Comparison of ENCODE assay signal across 27 cellular contexts in genomic region chr11:126834573-126834972, GRCh38.
DNase-seq lines count a peak whose midpoint lies in the region; TF ChIP-seq lines count a peak whose summit lies in the region.
"Had no signal": no experiment of that assay in that cellular context is flagged by ENCODE, and none has a peak within 500 bp of the region (broad histone marks: within the 10 kb centered on the region; RNA-seq: fewer than 3 reads in every experiment).

No MANE protein-coding gene starts in this region.

- H3K4me3 Mint-ChIP-seq in endodermal cell = no peak overlapping the region
- H3K4me3 Mint-ChIP-seq: activated CD4-positive, alpha-beta T cell treated with anti-CD3 and anti-CD28 coated beads, Interleukin-2, amount 10 ng/mL, durations not matched to agents 7 days and 5 days; activated naive CD8-positive, alpha-beta T cell treated with anti-CD3 and anti-CD28 coated beads, Interleukin-2, amount 10 ng/mL, durations not matched to agents 7 days and 5 days; B cell; naive thymus-derived CD8-positive, alpha-beta T cell; T-helper 1 cell treated with Interleukin-12 subunit alpha and Interleukin-12 subunit beta and Interleukin-4 antibody, amounts not matched to agents 30 μg/mL and 1 μg/mL, for 36 hours had no signal

- H3K27ac ChIP-seq in endodermal cell (ENCODE audit: low read depth, low read length) (no peak overlapping the region), testis (no peak overlapping the region)
- H3K27ac ChIP-seq: brain microvascular endothelial cell, parathyroid adenoma, tibial nerve, VCaP had no signal

- 94% methylated on average over 7 to 8 of the region's 8 CpGs for WGBS in endodermal cell (ENCODE audit: insufficient coverage in 1 of 2, insufficient read length in 1 of 2), 2 experiments
- WGBS in testis, 2 donors = 90 to 91% methylated on average over 8 of the region's 8 CpGs

- H3K4me3 ChIP-seq in MG63 (no peak overlapping the region), endodermal cell (ENCODE audit: low read length) (no peak overlapping the region), testis (no peak overlapping the region)
- H3K4me3 ChIP-seq: tibial nerve had no signal

- H3K27ac Mint-ChIP-seq in endodermal cell = no peak overlapping the region
- H3K27ac Mint-ChIP-seq: activated CD4-positive, alpha-beta T cell treated with anti-CD3 and anti-CD28 coated beads, Interleukin-2, amount 10 ng/mL, durations not matched to agents 7 days and 5 days; activated naive CD8-positive, alpha-beta T cell treated with anti-CD3 and anti-CD28 coated beads, Interleukin-2, amount 10 ng/mL, durations not matched to agents 7 days and 5 days; B cell; naive thymus-derived CD8-positive, alpha-beta T cell; T-helper 1 cell treated with Interleukin-12 subunit alpha and Interleukin-12 subunit beta and Interleukin-4 antibody, amounts not matched to agents 30 μg/mL and 1 μg/mL, for 36 hours had no signal

- H3K27me3 Mint-ChIP-seq in endodermal cell (ENCODE audit: insufficient read depth) = no peaks in the 10 kb centered on the region
- H3K27me3 Mint-ChIP-seq: activated naive CD8-positive, alpha-beta T cell treated with anti-CD3 and anti-CD28 coated beads, Interleukin-2, amount 10 ng/mL, durations not matched to agents 7 days and 5 days; B cell had no signal

- H3K9me3 ChIP-seq in MG63 (no peaks in the 10 kb centered on the region), endodermal cell (ENCODE audit: control insufficient read depth, low read length) (no peaks in the 10 kb centered on the region), testis (no peaks in the 10 kb centered on the region)
- H3K9me3 ChIP-seq: tibial nerve had no signal

- H3K36me3 ChIP-seq in MG63 (no peaks in the 10 kb centered on the region), endodermal cell (ENCODE audit: control insufficient read depth, insufficient read depth, low read length) (no peaks in the 10 kb centered on the region), testis (ENCODE audit: low read depth, missing control alignments) (no peaks in the 10 kb centered on the region)
- H3K36me3 ChIP-seq: brain microvascular endothelial cell, tibial nerve had no signal

- no peak for TF ChIP-seq POLR2A in testis (IDR thresholded peaks at IDR 0.05)

- no peaks in the 10 kb centered on the region for H3K36me3 Mint-ChIP-seq in endodermal cell (ENCODE audit: low read depth)
- H3K36me3 Mint-ChIP-seq: activated naive CD8-positive, alpha-beta T cell treated with anti-CD3 and anti-CD28 coated beads, Interleukin-2, amount 10 ng/mL, durations not matched to agents 7 days and 5 days; naive thymus-derived CD8-positive, alpha-beta T cell had no signal

- DNase-seq in AG20443 (ENCODE audit: low spot score) (peak; percentile 45), MG63 (peak; percentile 20), endodermal cell (peak; percentile 7), posterior cingulate gyrus (peak in 6 of 10 donors; percentile 16 to 91 (median 45)), testis (no peak), HUDEP-2 (lab: John Stamatoyannopoulos, UW; ENCODE audit: unreplicated experiment in 76 of 76) (no peak), COLO829 (ENCODE audit: low spot score) (no peak), OCI-M1 (lab: John Stamatoyannopoulos, UW) (no peak)
- DNase-seq: activated CD4-positive, alpha-beta T cell treated with anti-CD3 and anti-CD28 coated beads, Interleukin-2, amount 10 ng/mL, durations not matched to agents 7 days and 5 days; activated naive CD8-positive, alpha-beta T cell treated with anti-CD3 and anti-CD28 coated beads, Interleukin-2, amount 10 ng/mL, durations not matched to agents 7 days and 5 days; COR-L47; cortex of kidney; DND-41; hippocampal formation; naive thymus-derived CD8-positive, alpha-beta T cell; NCI-H1105; NCI-H2107; NCI-H524 treated with DMSO at 0.1 percent for 48 hours; SHP77 treated with DMSO at 0.1 percent for 48 hours; stimulated activated CD4-positive, alpha-beta T cell treated with anti-CD3 and anti-CD28 coated beads, Interleukin-2, amount 100 ng/mL, for 24 hours; stimulated activated naive CD4-positive, alpha-beta T cell had no signal

- H3K4me1 ChIP-seq in endodermal cell (ENCODE audit: control insufficient read depth, insufficient read depth, low read length) (no peaks in the 10 kb centered on the region), testis (no peaks in the 10 kb centered on the region)
- H3K4me1 ChIP-seq: parathyroid adenoma had no signal

- H3K27me3 ChIP-seq in MG63 = no peaks in the 10 kb centered on the region
- peaks cover 4% of the 10 kb centered on the region for H3K27me3 ChIP-seq in endodermal cell (ENCODE audit: control insufficient read depth, insufficient read depth, low read length, poor library complexity, severe bottlenecking)
- H3K27me3 ChIP-seq in testis = no peaks in the 10 kb centered on the region
- H3K27me3 ChIP-seq: brain microvascular endothelial cell, tibial nerve had no signal

- peaks cover 5% of the 10 kb centered on the region for H3K9me3 Mint-ChIP-seq in endodermal cell
- H3K9me3 Mint-ChIP-seq: activated CD4-positive, alpha-beta T cell treated with anti-CD3 and anti-CD28 coated beads, Interleukin-2, amount 10 ng/mL, durations not matched to agents 7 days and 5 days; activated naive CD8-positive, alpha-beta T cell treated with anti-CD3 and anti-CD28 coated beads, Interleukin-2, amount 10 ng/mL, durations not matched to agents 7 days and 5 days; T-helper 1 cell treated with Interleukin-12 subunit alpha and Interleukin-12 subunit beta and Interleukin-4 antibody, amounts not matched to agents 30 μg/mL and 1 μg/mL, for 36 hours had no signal

- TF ChIP-seq CTCF in endodermal cell (conservative IDR thresholded peaks at IDR 0.05) (no peak), testis (IDR thresholded peaks at IDR 0.05) (no peak)

- intact Hi-C loops in posterior cingulate gyrus (cut with DNase I) = no loop called here
- intact Hi-C loops in testis (cut with DNase I; ENCODE audit: low total_unique reads) = no loop called here

- H3K9ac ChIP-seq in endodermal cell (ENCODE audit: extremely low read depth, low read length, poor library complexity, severe bottlenecking) = no peak overlapping the region
- H3K9ac ChIP-seq: parathyroid adenoma had no signal

- no peaks in the 10 kb centered on the region for H3K4me1 Mint-ChIP-seq in endodermal cell
- H3K4me1 Mint-ChIP-seq: activated CD4-positive, alpha-beta T cell treated with anti-CD3 and anti-CD28 coated beads, Interleukin-2, amount 10 ng/mL, durations not matched to agents 7 days and 5 days; activated naive CD8-positive, alpha-beta T cell treated with anti-CD3 and anti-CD28 coated beads, Interleukin-2, amount 10 ng/mL, durations not matched to agents 7 days and 5 days; B cell; naive thymus-derived CD8-positive, alpha-beta T cell had no signal

Comparison
In these comparisons a context has a peak if more than half of its experiments do, and no peak if none do; other contexts are left out.
1. DNase-seq: peak in AG20443 (single experiment), MG63 (single experiment), endodermal cell (single experiment) and posterior cingulate gyrus (6 of 10); none in testis (single experiment), HUDEP-2 (0 of 76), COLO829 (single experiment) and OCI-M1 (single experiment).